Comparison of ENCODE assay signal across 9 cellular contexts in the genomic region with DNA sequence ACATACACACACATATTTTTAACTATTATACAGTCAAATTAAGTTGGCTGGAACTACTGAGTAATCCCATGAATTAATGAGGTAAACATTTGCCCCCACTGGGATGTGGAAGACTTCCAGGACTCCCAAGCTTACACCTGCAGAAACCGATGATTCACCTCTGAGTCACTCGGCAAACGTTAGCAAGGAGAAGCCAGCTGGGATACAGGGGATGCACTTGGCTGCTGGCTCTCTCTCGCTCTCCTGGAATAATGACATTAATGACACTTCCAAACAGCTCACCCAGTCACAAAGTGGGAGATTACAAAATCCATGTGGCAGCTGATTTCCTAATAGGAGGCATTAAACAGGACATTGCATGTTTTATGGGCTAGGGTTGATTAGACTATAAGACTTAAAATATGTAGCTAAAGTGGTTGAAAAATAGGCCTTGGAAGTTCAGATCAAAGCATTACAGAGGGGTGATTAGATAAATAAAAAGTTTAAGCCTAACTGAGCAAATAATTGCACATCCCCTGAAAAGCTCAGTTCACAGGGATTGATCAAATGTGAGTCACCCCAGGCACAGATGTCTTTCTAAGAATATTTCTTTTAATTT.
DNase-seq lines count a peak whose midpoint lies in the region; ATAC-seq, FAIRE-seq and TF ChIP-seq lines count a peak whose summit lies in the region.
"Had no signal": no experiment of that assay in that cellular context is flagged by ENCODE, and none has a peak within 500 bp of the region (broad histone marks: within the 10 kb centered on the region; RNA-seq: fewer than 3 reads in every experiment).

No MANE protein-coding gene starts in this region.

- H3K9me3 ChIP-seq in left ventricle myocardium inferior (replicated peaks) = no peaks in the 10 kb centered on the region
- no peaks in the 10 kb centered on the region for H3K9me3 ChIP-seq in uterus
- no peaks in the 10 kb centered on the region for H3K9me3 ChIP-seq in ascending aorta

- peak; percentile 70 for ATAC-seq in Right ventricle myocardium superior (ENCODE audit: poor library complexity)

- no peak for TF ChIP-seq POLR2A in uterus (IDR thresholded peaks at IDR 0.05)

- H3K27ac ChIP-seq in left ventricle myocardium inferior (replicated peaks) (no peak overlapping the region), uterus (no peak overlapping the region), ascending aorta (no peak overlapping the region)

- intact Hi-C loops in Right ventricle myocardium superior (cut with DNase I) = no loop called here
- intact Hi-C loops in cardiac septum (cut with DNase I) = no loop called here
- intact Hi-C loops in left ventricle myocardium inferior (cut with micrococcal nuclease) = no loop called here
- intact Hi-C loops in uterus (cut with DNase I; ENCODE audit: low total_unique reads) = no loop called here
- intact Hi-C loops in ascending aorta (cut with DNase I) = no loop called here

- DNase-seq in Right ventricle myocardium superior (no peak), cardiac septum (ENCODE audit: low spot score) (no peak), RCC 7860 (ENCODE audit: low spot score) (peak; percentile 76), left ventricle myocardium inferior (peak; percentile 17), uterus (peak; percentile 22 to 38), ascending aorta (ENCODE audit: low spot score in 2 of 2) (no peak), amniotic stem cell (lab: John Stamatoyannopoulos, UW) (no peak)
- DNase-seq in activated T-cell treated with anti-CD3 and anti-CD28 coated beads, Interleukin-2, amount 50 U/mL, for 1 hour = no peak

- H3K4me3 ChIP-seq in left ventricle myocardium inferior (no peak overlapping the region), uterus (no peak overlapping the region), ascending aorta (no peak overlapping the region)

- FAIRE-seq in RCC 7860 (lab: Jason Lieb, UNC) = peak; percentile 87
- FAIRE-seq: TTC549 had no signal

- TF ChIP-seq CTCF in left ventricle myocardium inferior (IDR thresholded peaks at IDR 0.05; ENCODE audit: borderline replicate concordance) (no peak), uterus (IDR thresholded peaks at IDR 0.05) (no peak), ascending aorta (IDR thresholded peaks at IDR 0.05) (no peak)

- no peaks in the 10 kb centered on the region for H3K27me3 ChIP-seq in left ventricle myocardium inferior (ENCODE audit: low read depth)
- H3K27me3 ChIP-seq in uterus = no peaks in the 10 kb centered on the region
- no peaks in the 10 kb centered on the region for H3K27me3 ChIP-seq in ascending aorta

- no peaks in the 10 kb centered on the region for H3K4me1 ChIP-seq in left ventricle myocardium inferior
- H3K4me1 ChIP-seq in uterus = no peaks in the 10 kb centered on the region
- no peaks in the 10 kb centered on the region for H3K4me1 ChIP-seq in ascending aorta

- H3K36me3 ChIP-seq in left ventricle myocardium inferior (no peaks in the 10 kb centered on the region), uterus (no peaks in the 10 kb centered on the region), ascending aorta (no peaks in the 10 kb centered on the region)

Comparison
In these comparisons a context has a peak if more than half of its experiments do, and no peak if none do; other contexts are left out.
1. DNase-seq: peak in RCC 7860 (single experiment), left ventricle myocardium inferior (single experiment) and uterus (2 of 2); none in Right ventricle myocardium superior (single experiment), cardiac septum (single experiment), activated T-cell treated with anti-CD3 and anti-CD28 coated beads, Interleukin-2, amount 50 U/mL, for 1 hour (single experiment), ascending aorta (0 of 2) and amniotic stem cell (single experiment).